Comparison of ENCODE assay signal across 1 cellular context in genomic region chr19:14005381-14006084, GRCh38.
A peak's percentile ranks its signal among the peaks of the same experiment; 100 is the strongest.
TF ChIP-seq lines count a peak whose summit lies in the region.

No MANE protein-coding gene starts in this region.

TF ChIP-seq in K562, 482 proteins besides CTCF, POLR2A, EP300 and RAD21 (continued from another document and continues in another):
- TF ChIP-seq ZMIZ1 (IDR thresholded peaks at IDR 0.05; ENCODE audit: low read depth in 2 of 2, low read length in 2 of 2) (no peak), RBM15 (IDR thresholded peaks at IDR 0.05; ENCODE audit: insufficient read depth, low read length) (no peak), PTTG1 (tag; IDR thresholded peaks at IDR 0.05; ENCODE audit: low read depth) (no peak), RBBP5 (IDR thresholded peaks at IDR 0.05; ENCODE audit: borderline replicate concordance, insufficient read depth, low read length, poor library complexity, severe bottlenecking) (no peak), NONO (IDR thresholded peaks at IDR 0.05; ENCODE audit: low read depth in 2 of 2, low read length in 1 of 2) (peak in 1 of 2 experiments; percentile 75; a peak in 1 of 4 replicates), MCM2 (IDR thresholded peaks at IDR 0.05; ENCODE audit: low read depth) (no peak), EZH2 (IDR thresholded peaks at IDR 0.05; ENCODE audit: borderline replicate concordance, low read depth, low read length) (no peak), FOXJ2 (tag; IDR thresholded peaks at IDR 0.05) (no peak), BRF2 (IDR thresholded peaks at IDR 0.05; ENCODE audit: borderline replicate concordance, insufficient read depth, insufficient read length) (no peak), NR2F6 (CRISPR knock-in tag; IDR thresholded peaks at IDR 0.05) (no peak), ZNF41 (CRISPR knock-in tag; conservative IDR thresholded peaks at IDR 0.05) (no peak), SAFB (IDR thresholded peaks at IDR 0.05; ENCODE audit: borderline replicate concordance, low read depth, low read length) (no peak), CBFA2T2 (conservative IDR thresholded peaks at IDR 0.05) (no peak), RCOR1 (IDR thresholded peaks at IDR 0.05; ENCODE audit: borderline replicate concordance in 1 of 2, low read depth in 2 of 2, low read length in 2 of 2) (peak; percentile 97 to 99), SMARCE1 (IDR thresholded peaks at IDR 0.05) (peak; percentile 56), HDAC2 (IDR thresholded peaks at IDR 0.05) (peak; percentile 100), E2F8 (IDR thresholded peaks at IDR 0.05; ENCODE audit: low read depth, partially characterized antibody) (peak; percentile 60), ZNF277 (CRISPR knock-in tag; IDR thresholded peaks at IDR 0.05; ENCODE audit: borderline replicate concordance) (no peak), CBX5 (IDR thresholded peaks at IDR 0.05; ENCODE audit: borderline replicate concordance, low read depth) (no peak), ZNF143 (CRISPR knock-in tag; IDR thresholded peaks at IDR 0.05) (no peak), KLF16 (IDR thresholded peaks at IDR 0.05) (no peak), HEY1 (CRISPR knock-in tag; IDR thresholded peaks at IDR 0.05; ENCODE audit: borderline replicate concordance) (no peak), ZBTB33 (CRISPR knock-in tag; IDR thresholded peaks at IDR 0.05) (peak; percentile 73), ZNF232 (CRISPR knock-in tag; IDR thresholded peaks at IDR 0.05) (no peak), MITF (IDR thresholded peaks at IDR 0.05) (no peak), SMARCB1 (IDR thresholded peaks at IDR 0.05; ENCODE audit: insufficient read length, low read depth) (no peak), SNRNP70 (optimal IDR thresholded peaks at IDR 0.05; ENCODE audit: low read depth, low read length) (no peak), FOXP4 (CRISPR knock-in tag; IDR thresholded peaks at IDR 0.05; ENCODE audit: borderline replicate concordance) (peak; percentile 69; the same call in 1 of the 2 replicates), ZNF449 (CRISPR knock-in tag; IDR thresholded peaks at IDR 0.05) (no peak), EWSR1 (IDR thresholded peaks at IDR 0.05; ENCODE audit: borderline replicate concordance, low read depth, partially characterized antibody) (no peak), KHSRP (IDR thresholded peaks at IDR 0.05) (no peak), CREB5 (CRISPR knock-in tag; IDR thresholded peaks at IDR 0.05) (no peak), THRA (IDR thresholded peaks at IDR 0.05) (no peak), CTBP1 (IDR thresholded peaks at IDR 0.05; ENCODE audit: borderline replicate concordance) (peak; percentile 55), HDAC6 (IDR thresholded peaks at IDR 0.05; ENCODE audit: low read depth, low read length) (no peak), MAX (CRISPR knock-in tag; IDR thresholded peaks at IDR 0.05) (no peak), ILF3 (IDR thresholded peaks at IDR 0.05; ENCODE audit: borderline replicate concordance) (no peak), BRCA1 (IDR thresholded peaks at IDR 0.05) (no peak), BRCA1 (CRISPR knock-in tag; IDR thresholded peaks at IDR 0.05) (no peak)
